8 cellular contexts compared by ENCODE assay signal in the genomic region with DNA sequence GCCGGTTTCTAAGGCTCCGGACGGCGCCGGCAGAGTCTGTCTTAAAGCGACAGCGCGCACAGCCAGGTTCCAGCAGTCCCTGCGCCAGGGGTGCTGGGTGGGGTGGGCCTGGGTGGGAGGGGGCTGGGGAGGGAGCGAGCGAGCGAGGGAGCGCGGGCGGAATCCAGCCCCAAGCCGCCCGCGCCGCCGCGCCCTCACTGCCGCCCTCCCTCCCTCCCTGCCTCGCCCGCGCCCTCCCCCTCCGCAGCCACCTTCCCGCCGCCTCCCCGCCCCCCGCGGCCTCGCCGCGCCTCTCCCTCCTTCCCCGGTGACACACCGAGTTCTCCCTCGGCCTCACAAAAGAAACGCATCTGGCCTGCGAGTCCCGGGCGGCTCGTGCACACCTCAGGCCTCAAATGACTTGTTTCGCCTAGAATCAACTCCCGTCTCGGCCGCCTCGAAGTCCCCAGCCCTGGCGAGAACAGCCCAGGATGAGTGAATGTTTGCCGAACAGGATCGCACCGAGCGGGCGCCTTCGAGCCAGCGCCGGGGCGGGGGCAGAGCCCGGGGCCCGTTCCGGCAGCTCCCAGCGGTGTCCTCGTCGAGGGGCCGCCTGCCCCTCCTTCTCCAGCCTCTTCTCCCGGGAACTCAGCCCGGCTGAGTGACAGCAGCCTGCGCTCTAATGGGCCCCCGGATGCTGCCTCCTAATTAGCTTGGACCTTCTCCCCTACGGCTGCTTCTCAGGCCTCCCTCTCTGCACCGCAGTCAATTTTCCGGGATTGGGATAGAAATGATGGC. TPM values are rescaled to one million over a fixed set of nuclear protein-coding genes. Genes with fewer than 3 reads are reported as not detected.
DNase-seq lines count a peak whose midpoint lies in the region; ATAC-seq and TF ChIP-seq lines count a peak whose summit lies in the region.

A gene (minus strand): TSS at position 43 of the 777 bp plus-strand sequence. CDS start 347 bp downstream, outside the sequence.

- peaks cover 29% of the 10 kb centered on the region for H3K4me1 ChIP-seq in CD4-positive, alpha-beta memory T cell (ENCODE audit: insufficient read depth, low read length)
- H3K4me1 ChIP-seq in PC-3 (ENCODE audit: insufficient read depth, low read length) (peaks cover 13% of the 10 kb centered on the region), right lobe of liver (peaks cover 0 to 35% (median 2%) of the 10 kb centered on the region in 4 donors), stomach smooth muscle (ENCODE audit: control insufficient read depth, insufficient read depth, low read length) (peaks cover 34% of the 10 kb centered on the region)

- H3K27ac Mint-ChIP-seq in CD4-positive, alpha-beta memory T cell, result peak within 1 kb of the TSS in 1 of 7 donors; percentile 41
- H3K27ac Mint-ChIP-seq in brain, result peak within 1 kb of the TSS in 3 of 5 experiments; percentile 4 to 34 (median 21)

- 16% methylated on average over 15 of the region's 71 CpGs for WGBS in right lobe of liver (ENCODE audit: insufficient coverage, low coverage, low lambda C conversion rate, missing lambda C conversion rate)

- peak within 1 kb of the TSS; percentile 87 for H3K4me2 ChIP-seq in PC-3 (ENCODE audit: low read length)

- TF ChIP-seq POLR2A in right lobe of liver (IDR thresholded peaks at IDR 0.05), result no peak

- peaks cover 19 to 47% (median 36%) of the 10 kb centered on the region in 4 donors for H3K4me1 Mint-ChIP-seq in CD4-positive, alpha-beta memory T cell
- peaks cover 30% of the 10 kb centered on the region for H3K4me1 Mint-ChIP-seq in brain

- no TSS peak for BruUV-seq in PC-3 (replicated peaks; lab: Mats Ljungman, UMichigan)

- peaks cover 45% of the 10 kb centered on the region for H3K27me3 ChIP-seq in CD4-positive, alpha-beta memory T cell (ENCODE audit: insufficient read depth, low read length)
- H3K27me3 ChIP-seq in PC-3 (ENCODE audit: low read length) (no peaks in the 10 kb centered on the region), right lobe of liver (peaks cover 28 to 61% of the 10 kb centered on the region in 2 donors), stomach smooth muscle (ENCODE audit: control insufficient read depth in 1 of 2, insufficient read depth in 2 of 2, low read length in 2 of 2) (peaks cover 82 to 95% of the 10 kb centered on the region in 2 donors)

- H3K27ac ChIP-seq in CD4-positive, alpha-beta memory T cell (ENCODE audit: low read depth, low read length), result no peak within 1 kb of the TSS
- peak within 1 kb of the TSS; percentile 78 for H3K27ac ChIP-seq in PC-3 (ENCODE audit: low read length)
- H3K27ac ChIP-seq in right lobe of liver, result no peak within 1 kb of the TSS
- H3K27ac ChIP-seq in stomach smooth muscle (ENCODE audit: low read length), result no peak within 1 kb of the TSS

- ATAC-seq in PC-3 (peak; percentile 66), right lobe of liver (no peak), left lobe of liver (no peak)

- POLR2A ChIA-PET in CD4-positive, alpha-beta memory T cell (lab: Charles Lee; ENCODE audit: partially characterized antibody), result no interaction called here
- POLR2A ChIA-PET in PC-3 (lab: Charles Lee; ENCODE audit: unreplicated experiment), result no interaction called here

- H3K9ac ChIP-seq in PC-3 (ENCODE audit: low read length) (peak within 1 kb of the TSS; percentile 83), stomach smooth muscle (ENCODE audit: low read length in 2 of 2) (peak within 1 kb of the TSS; percentile 13 to 29)

- DNase-seq in CD4-positive, alpha-beta memory T cell, result no peak
- DNase-seq in HK-2 (ENCODE audit: unreplicated experiment) (peak; percentile 21), PC-3 (peak; percentile 65), right lobe of liver (peak in 2 of 3 donors; percentile 18 to 46), left lobe of liver (ENCODE audit: low spot score) (no peak), CD1c-positive myeloid dendritic cell (ENCODE audit: extremely low spot score) (no peak)

- peak within 1 kb of the TSS; percentile 69 to 88 (median 79) for H3K4me3 Mint-ChIP-seq in CD4-positive, alpha-beta memory T cell
- peak within 1 kb of the TSS; percentile 80 to 88 (median 81) for H3K4me3 Mint-ChIP-seq in brain

- H3K36me3 Mint-ChIP-seq in CD4-positive, alpha-beta memory T cell, result peaks cover 0 to 2% of the 10 kb centered on the region in 2 donors
- no peaks in the 10 kb centered on the region for H3K36me3 Mint-ChIP-seq in brain

- CTCF ChIA-PET in CD4-positive, alpha-beta memory T cell (lab: Charles Lee; ENCODE audit: partially characterized antibody), result no interaction called here
- CTCF ChIA-PET in PC-3 (lab: Charles Lee), result no interaction called here

- TF ChIP-seq CTCF in PC-3 (conservative IDR thresholded peaks at IDR 0.05; ENCODE audit: low read depth, low read length) (no peak), brain (conservative IDR thresholded peaks at IDR 0.05) (no peak), right lobe of liver (IDR thresholded peaks at IDR 0.05) (no peak)

- no peaks in the 10 kb centered on the region for H3K36me3 ChIP-seq in CD4-positive, alpha-beta memory T cell (ENCODE audit: insufficient read depth, low read length)
- H3K36me3 ChIP-seq in PC-3 (ENCODE audit: low read depth, low read length) (no peaks in the 10 kb centered on the region), right lobe of liver (no peaks in the 10 kb centered on the region), stomach smooth muscle (ENCODE audit: control insufficient read depth in 2 of 2, insufficient read depth in 2 of 2, low read length in 2 of 2) (no peaks in the 10 kb centered on the region)

- H3K9me3 ChIP-seq in CD4-positive, alpha-beta memory T cell (ENCODE audit: control insufficient read depth in 1 of 2, low read length in 2 of 2), result no peaks in the 10 kb centered on the region
- no peaks in the 10 kb centered on the region for H3K9me3 ChIP-seq in PC-3 (ENCODE audit: low read length)
- H3K9me3 ChIP-seq in right lobe of liver, result no peaks in the 10 kb centered on the region
- no peaks in the 10 kb centered on the region for H3K9me3 ChIP-seq in stomach smooth muscle (ENCODE audit: control insufficient read depth in 2 of 2, low read length in 2 of 2)

- H3K9me2 ChIP-seq in PC-3 (replicated peaks; ENCODE audit: low read length), result no peaks in the 10 kb centered on the region

- intact Hi-C loops in CD4-positive, alpha-beta memory T cell (cut with micrococcal nuclease), result no loop called here
- intact Hi-C loops in PC-3 (cut with micrococcal nuclease), result loop anchor here (5.0 kb wide), 3 partner anchors 48 to 298 kb away; no protein-coding TSS in a partner anchor
- intact Hi-C loops in right lobe of liver (cut with DNase I), result no loop called here

- peaks cover 57 to 62% of the 10 kb centered on the region in 2 donors for H3K27me3 Mint-ChIP-seq in CD4-positive, alpha-beta memory T cell
- H3K27me3 Mint-ChIP-seq in brain, result peaks cover 94% of the 10 kb centered on the region

- peak within 1 kb of the TSS; percentile 81 for H2AFZ ChIP-seq in PC-3 (ENCODE audit: low read length)

- no peaks in the 10 kb centered on the region for H4K20me1 ChIP-seq in PC-3 (ENCODE audit: low read length)

- H3K9me3 Mint-ChIP-seq in CD4-positive, alpha-beta memory T cell, result peaks cover 0 to 7% (median 0%) of the 10 kb centered on the region in 8 donors
- H3K9me3 Mint-ChIP-seq in brain, result peaks cover 0 to 5% (median 0%) of the 10 kb centered on the region in 5 experiments

- no peaks in the 10 kb centered on the region for H3F3A ChIP-seq in PC-3 (ENCODE audit: low read length, unreplicated experiment)

- peaks cover 43% of the 10 kb centered on the region for H3K79me2 ChIP-seq in PC-3 (ENCODE audit: low read length)

- H3K4me3 ChIP-seq in CD4-positive, alpha-beta memory T cell (ENCODE audit: low read length in 2 of 2), result no peak within 1 kb of the TSS
- H3K4me3 ChIP-seq in PC-3 (ENCODE audit: low read length) (peak within 1 kb of the TSS; percentile 99), right lobe of liver (peak within 1 kb of the TSS; percentile 11 to 38 (median 22)), stomach smooth muscle (ENCODE audit: low read length in 2 of 2) (peak within 1 kb of the TSS; percentile 58 to 73)

RNA-seq across cellular contexts. Expression of the gene that starts here (rescaled TPM):
- total RNA-seq in CD4-positive, alpha-beta memory T cell, result not detected
- polyA plus RNA-seq in CD4-positive, alpha-beta memory T cell, result not detected
- total RNA-seq in PC-3 (2014; rRNA removed) (40.8 and 69.0 TPM in 2 replicates), right lobe of liver (not detected), left lobe of liver (0.40 TPM)
- polyA plus RNA-seq in brain (ENCODE audit: insufficient read depth, low read depth, low replicate concordance), result 5.9 TPM

Comparison
In these comparisons a context has a peak if more than half of its experiments do, and no peak if none do; other contexts are left out.
1. RNA of the gene that starts here (total RNA-seq): 40.8 to 69.0 TPM in PC-3; 0.40 TPM in left lobe of liver (single experiment), not detected in CD4-positive, alpha-beta memory T cell and not detected in right lobe of liver; every median in the first group is over 10 times any median in the second.
2. Peak in DNase-seq and H3K4me3 ChIP-seq in right lobe of liver; RNA of the gene not detected or under 1 TPM.
3. DNase-seq: peak in HK-2 (single experiment) and PC-3 (single experiment); none in CD4-positive, alpha-beta memory T cell (0 of 5), left lobe of liver (single experiment) and CD1c-positive myeloid dendritic cell (single experiment).
4. H3K4me3 ChIP-seq: peak in PC-3 (single experiment) and stomach smooth muscle (2 of 2); none in CD4-positive, alpha-beta memory T cell (0 of 2).